8 cellular contexts compared by ENCODE assay signal in the genomic region with DNA sequence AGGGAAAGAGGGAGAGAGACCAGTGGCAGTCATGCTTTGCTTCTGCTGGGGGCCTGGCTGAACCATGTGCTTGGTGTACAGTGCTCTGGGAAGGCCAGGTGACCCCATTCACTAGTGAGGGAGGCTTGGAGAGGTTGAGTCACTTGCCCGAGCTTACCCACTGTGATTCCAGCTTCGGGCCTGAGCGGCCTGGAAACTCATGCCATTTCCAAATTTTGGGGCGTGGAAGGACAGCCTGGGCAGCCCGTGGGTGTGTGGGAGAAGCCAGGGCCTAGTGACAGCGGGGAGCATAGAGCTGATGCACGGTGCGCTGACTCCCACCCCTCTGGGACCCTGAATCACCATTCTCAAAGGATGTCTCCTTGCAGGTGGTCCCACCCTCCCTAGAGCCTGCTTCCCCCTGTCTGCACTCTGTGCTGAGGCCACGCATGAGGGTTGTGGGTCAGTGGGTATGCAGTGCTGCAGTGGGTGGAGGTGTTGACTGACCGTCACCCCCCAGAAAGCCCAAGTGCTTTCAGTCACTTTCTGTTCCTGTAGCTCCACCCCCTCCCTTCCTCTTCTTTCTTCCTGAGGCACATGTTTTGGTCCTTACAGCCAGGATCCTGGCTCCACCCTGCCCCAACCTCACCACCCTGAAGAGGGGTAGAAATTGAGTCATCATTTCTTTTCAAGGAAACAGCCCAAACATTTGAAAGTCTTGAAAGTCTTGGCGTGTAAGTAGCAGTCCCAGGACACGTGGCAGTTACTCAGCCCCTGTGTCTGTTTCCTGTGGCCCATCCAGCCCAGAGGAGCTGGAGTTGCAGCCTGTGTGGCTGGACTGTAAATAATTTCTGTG. TPM values are rescaled to one million over a fixed set of nuclear protein-coding genes. Genes with fewer than 3 reads are reported as not detected.
DNase-seq lines count a peak whose midpoint lies in the region; ATAC-seq, FAIRE-seq and TF ChIP-seq lines count a peak whose summit lies in the region.

No MANE protein-coding gene starts in this region.

- peak; percentile 67 to 73 for ATAC-seq in A549
- peak; percentile 35 for ATAC-seq in GM18867 (IDR thresholded peaks at IDR 0.05; ENCODE audit: unreplicated experiment)
- peak; percentile 38 for ATAC-seq in HG03103 (IDR thresholded peaks at IDR 0.05; ENCODE audit: low read depth, unreplicated experiment)
- peak; percentile 58 for ATAC-seq in stimulated activated memory B cell treated with anti-CD40 and anti-IgM and Interleukin-4, amounts not matched to agents 10 μg/mL and 1 μg/mL and 100 μg/mL, for 72 hours

- no peaks in the 10 kb centered on the region for H3K9me3 Mint-ChIP-seq in MCF 10A (ENCODE audit: unreplicated experiment)
- no peaks in the 10 kb centered on the region for H3K9me3 Mint-ChIP-seq in stimulated activated memory B cell treated with anti-CD40 and anti-IgM and Interleukin-4, amounts not matched to agents 10 μg/mL and 1 μg/mL and 100 μg/mL, for 72 hours

- H3K27me3 Mint-ChIP-seq in MCF 10A (ENCODE audit: insufficient read depth, unreplicated experiment): no peaks in the 10 kb centered on the region
- H3K27me3 Mint-ChIP-seq in stimulated activated memory B cell treated with anti-CD40 and anti-IgM and Interleukin-4, amounts not matched to agents 10 μg/mL and 1 μg/mL and 100 μg/mL, for 72 hours: no peaks in the 10 kb centered on the region

- H3K4me1 Mint-ChIP-seq in MCF 10A (ENCODE audit: insufficient read depth, unreplicated experiment): peaks cover 26% of the 10 kb centered on the region
- peaks cover 87% of the 10 kb centered on the region for H3K4me1 Mint-ChIP-seq in stimulated activated memory B cell treated with anti-CD40 and anti-IgM and Interleukin-4, amounts not matched to agents 10 μg/mL and 1 μg/mL and 100 μg/mL, for 72 hours

- 53% methylated on average over 10 of the region's 12 CpGs for WGBS in A549 (ENCODE audit: missing lambda C conversion rate)

- no peaks in the 10 kb centered on the region for H3K9me3 ChIP-seq in A549

- no peak for TF ChIP-seq POLR2A in A549 (IDR thresholded peaks at IDR 0.05; ENCODE audit: low read length)

- POLR2A ChIA-PET in A549 (lab: Yijun Ruan, JAX) (interaction anchor here (0.6 to 1.3 kb wide), 3 partner anchors 30 to 403 kb away, joined by 3 to 4 read pairs (median 3); no protein-coding TSS in a partner anchor), MCF 10A (lab: Yijun Ruan, JAX) (interaction anchor here (0.7 to 2.4 kb wide), 8 partner anchors 19 to 382 kb away, joined by 3 to 14 read pairs (median 4); no protein-coding TSS in a partner anchor)

- peak in 1 of 2 experiments; percentile 38; a peak in 2 of 5 replicates for TF ChIP-seq EP300 in A549 (IDR thresholded peaks at IDR 0.05)

- H3K4me3 ChIP-seq in A549: 0 out of 3 replicates have a peak overlapping the region, but pooled peaks have one; percentile 6

- H3K27ac Mint-ChIP-seq in MCF 10A (ENCODE audit: low read depth, unreplicated experiment): peak overlapping the region; percentile 37
- H3K27ac Mint-ChIP-seq in stimulated activated memory B cell treated with anti-CD40 and anti-IgM and Interleukin-4, amounts not matched to agents 10 μg/mL and 1 μg/mL and 100 μg/mL, for 72 hours: peak overlapping the region; percentile 90

- H3K4me3 Mint-ChIP-seq in MCF 10A (ENCODE audit: unreplicated experiment): peak overlapping the region; percentile 9
- peak overlapping the region; percentile 56 for H3K4me3 Mint-ChIP-seq in stimulated activated memory B cell treated with anti-CD40 and anti-IgM and Interleukin-4, amounts not matched to agents 10 μg/mL and 1 μg/mL and 100 μg/mL, for 72 hours

- H3K36me3 Mint-ChIP-seq in MCF 10A (ENCODE audit: insufficient read depth, unreplicated experiment): peaks cover 36% of the 10 kb centered on the region
- H3K36me3 Mint-ChIP-seq in stimulated activated memory B cell treated with anti-CD40 and anti-IgM and Interleukin-4, amounts not matched to agents 10 μg/mL and 1 μg/mL and 100 μg/mL, for 72 hours: peaks cover 20% of the 10 kb centered on the region

- CTCF ChIA-PET in A549 (lab: Yijun Ruan, JAX): interaction anchor here (0.9 to 1.4 kb wide), 5 partner anchors 32 to 404 kb away, joined by 3 to 5 read pairs (median 3); no protein-coding TSS in a partner anchor
- CTCF ChIA-PET in MCF 10A (lab: Yijun Ruan, JAX): interaction anchor here (0.5 to 1.3 kb wide), 6 partner anchors 52 to 875 kb away, joined by 3 to 6 read pairs (median 3); no protein-coding TSS in a partner anchor

- DNase-seq in A549 (ENCODE audit: low read depth in 1 of 2, low spot score in 1 of 2) (peak; percentile 84 to 90), SKM-1 (lab: John Stamatoyannopoulos, UW; ENCODE audit: unreplicated experiment) (peak; percentile 26), MCF 10A (ENCODE audit: unreplicated experiment) (peak; percentile 93), medulla oblongata (ENCODE audit: extremely low spot score) (peak; percentile 89), NCI-H526 treated with DMSO at 0.1 percent for 48 hours (lab: John Stamatoyannopoulos, UW) (no peak)

- peaks cover 85% of the 10 kb centered on the region for H3K4me1 ChIP-seq in A549

- peak; percentile 73 for FAIRE-seq in A549 (lab: Jason Lieb, UNC)

- peak overlapping the region; percentile 92 to 94 for H3K27ac ChIP-seq in A549

- no peak for TF ChIP-seq CTCF in A549 (IDR thresholded peaks at IDR 0.05)
- no peak for TF ChIP-seq CTCF in MCF 10A (IDR thresholded peaks at IDR 0.05; ENCODE audit: unreplicated experiment)

- intact Hi-C loops in MCF 10A (cut with micrococcal nuclease): loop anchor here (1.0 kb wide), 2 partner anchors 18 to 66 kb away; no protein-coding TSS in a partner anchor

- TF ChIP-seq RAD21 in A549 (conservative IDR thresholded peaks at IDR 0.05 in 1 of 2, IDR thresholded peaks at IDR 0.05 in 1 of 2): peak in 1 of 2 experiments; percentile 50; a peak in 3 of 5 replicates

- peak overlapping the region; percentile 68 for H3K4me2 ChIP-seq in A549

- no TSS peak for BruUV-seq in MCF 10A (replicated peaks; lab: Mats Ljungman, UMichigan)

TF ChIP-seq in A549, 52 proteins besides CTCF, POLR2A, EP300 and RAD21:
- peak; percentile 82 for TF ChIP-seq JUNB (IDR thresholded peaks at IDR 0.05)
- peak; percentile 92 for TF ChIP-seq MYC (IDR thresholded peaks at IDR 0.05; ENCODE audit: borderline replicate concordance, low read length)
- TF ChIP-seq, protein P1, sequence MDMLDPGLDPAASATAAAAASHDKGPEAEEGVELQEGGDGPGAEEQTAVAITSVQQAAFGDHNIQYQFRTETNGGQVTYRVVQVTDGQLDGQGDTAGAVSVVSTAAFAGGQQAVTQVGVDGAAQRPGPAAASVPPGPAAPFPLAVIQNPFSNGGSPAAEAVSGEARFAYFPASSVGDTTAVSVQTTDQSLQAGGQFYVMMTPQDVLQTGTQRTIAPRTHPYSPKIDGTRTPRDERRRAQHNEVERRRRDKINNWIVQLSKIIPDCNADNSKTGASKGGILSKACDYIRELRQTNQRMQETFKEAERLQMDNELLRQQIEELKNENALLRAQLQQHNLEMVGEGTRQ (IDR thresholded peaks at IDR 0.05): peak; percentile 63
- peak; percentile 34 for TF ChIP-seq MAFK (IDR thresholded peaks at IDR 0.05; ENCODE audit: partially characterized antibody)
- no peak for TF ChIP-seq HEYL (CRISPR knock-in tag; IDR thresholded peaks at IDR 0.05)
- TF ChIP-seq TFCP2L1 (CRISPR knock-in tag; IDR thresholded peaks at IDR 0.05): no peak
- no peak for TF ChIP-seq TP53 (CRISPR knock-in tag; IDR thresholded peaks at IDR 0.05)
- peak; percentile 67 for TF ChIP-seq FOSL2 (IDR thresholded peaks at IDR 0.05)
- TF ChIP-seq FOSL2 (CRISPR knock-in tag; IDR thresholded peaks at IDR 0.05): peak; percentile 72
- peak; percentile 49 to 53; a peak in 3 of 4 replicates for TF ChIP-seq CEBPB (IDR thresholded peaks at IDR 0.05)
- TF ChIP-seq ZC3H11A (IDR thresholded peaks at IDR 0.05): no peak
- TF ChIP-seq GATA3 (IDR thresholded peaks at IDR 0.05; ENCODE audit: borderline replicate concordance): peak; percentile 48; the same call in 1 of the 2 replicates
- TF ChIP-seq JUN (IDR thresholded peaks at IDR 0.05): peak; percentile 47 to 50; a peak in 2 of 5 replicates
- peak; percentile 48; the same call in 2 of the 3 replicates for TF ChIP-seq SMC3 (IDR thresholded peaks at IDR 0.05)
- TF ChIP-seq, protein P2, sequence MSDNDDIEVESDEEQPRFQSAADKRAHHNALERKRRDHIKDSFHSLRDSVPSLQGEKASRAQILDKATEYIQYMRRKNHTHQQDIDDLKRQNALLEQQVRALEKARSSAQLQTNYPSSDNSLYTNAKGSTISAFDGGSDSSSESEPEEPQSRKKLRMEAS (IDR thresholded peaks at IDR 0.05): peak; percentile 98
- peak; percentile 38; the same call in 1 of the 3 replicates for TF ChIP-seq BCL3 (IDR thresholded peaks at IDR 0.05)
TF ChIP-seq in A549: peak in this region for 11.

RNA-seq across cellular contexts. Expression of gene TTC7A, which starts 43.8 kb away (rescaled TPM):
- polyA plus RNA-seq in A549 (2011; rRNA removed): 17.3 and 19.6 TPM in 2 replicates
- 34.9 and 40.3 TPM in 2 replicates for polyA plus RNA-seq in A549 (2012; cell fraction: cytosol; rRNA removed)
- 92.4 and 101 TPM in 2 replicates for polyA plus RNA-seq in A549 (2012; cell fraction: nucleus; rRNA removed)
- 30.7 to 31.4 TPM (median 31.3 TPM) in 3 replicates for polyA plus RNA-seq in A549 (2017; fragmentation: RNase III; extraction: RNeasy Plus Mini Kit Qiagen cat#74134 plus additional on column Dnase treatment)
- 16.7 and 28.0 TPM in 2 replicates for polyA minus RNA-seq in A549 (2011; rRNA and poly(A)+ RNA removed)
- 23.2 and 24.8 TPM in 2 replicates for total RNA-seq in MCF 10A (2022)
